11 cellular contexts compared by ENCODE assay signal in genomic region chr13:33441015-33441414, GRCh38.
DNase-seq lines count a peak whose midpoint lies in the region; ATAC-seq, FAIRE-seq and TF ChIP-seq lines count a peak whose summit lies in the region.
"Had no signal": no experiment of that assay in that cellular context is flagged by ENCODE, and none has a peak within 500 bp of the region (broad histone marks: within the 10 kb centered on the region; RNA-seq: fewer than 3 reads in every experiment).

No MANE protein-coding gene starts in this region.

- FAIRE-seq in HepG2 (lab: Jason Lieb, UNC), result peak; percentile 26

- intact Hi-C loops in HepG2 (cut with micrococcal nuclease; ENCODE audit: unreplicated experiment), result loop anchor here (1.0 to 10.0 kb wide), 2 partner anchors 176 to 212 kb away; no protein-coding TSS in a partner anchor
- intact Hi-C loops in right lobe of liver (cut with DNase I), result no loop called here

- H3K27ac ChIP-seq in HepG2 (ENCODE audit: extremely low read length, insufficient read depth, low read length), result no peak overlapping the region
- no peak overlapping the region for H3K27ac ChIP-seq in right lobe of liver

- ATAC-seq in HepG2 (peak; percentile 74), right lobe of liver (no peak), HG02763 (IDR thresholded peaks at IDR 0.05; ENCODE audit: unreplicated experiment) (no peak), GM21360 (IDR thresholded peaks at IDR 0.05; ENCODE audit: unreplicated experiment) (no peak)
- ATAC-seq: activated T-cell treated with anti-CD3 and anti-CD28 coated beads, Interleukin-2, amount 50 U/mL, for 72 hours; left cardiac atrium had no signal

- POLR2A ChIA-PET in HepG2 (lab: Yijun Ruan, JAX), result no interaction called here

- H4K20me1 ChIP-seq in HepG2 (ENCODE audit: insufficient read depth, low read length), result no peaks in the 10 kb centered on the region

- BruUV-seq in HepG2 (replicated peaks; lab: Mats Ljungman, UMichigan), result no TSS peak

- H3K4me2 ChIP-seq in HepG2 (ENCODE audit: low read depth, low read length), result no peak overlapping the region

- H3K4me1 ChIP-seq in HepG2 (ENCODE audit: insufficient read depth, low read length) (peaks cover 19% of the 10 kb centered on the region), right lobe of liver (no peaks in the 10 kb centered on the region)

- H3K36me3 ChIP-seq in HepG2 (replicated peaks in 1 of 2; ENCODE audit: control insufficient read depth in 1 of 2, insufficient read depth in 2 of 2, low read length in 2 of 2) (no peaks in the 10 kb centered on the region), right lobe of liver (no peaks in the 10 kb centered on the region), MG63 (no peaks in the 10 kb centered on the region)

- TF ChIP-seq EP300 in HepG2 (IDR thresholded peaks at IDR 0.05; ENCODE audit: low read depth in 2 of 2, low read length in 2 of 2), result no peak
- TF ChIP-seq EP300 in HepG2 (CRISPR knock-in tag; IDR thresholded peaks at IDR 0.05; ENCODE audit: borderline replicate concordance), result no peak

- no peaks in the 10 kb centered on the region for H3K79me2 ChIP-seq in HepG2 (ENCODE audit: insufficient read depth, low read length)

- no peak overlapping the region for H3K4me3 ChIP-seq in HepG2 (replicated peaks in 1 of 3; ENCODE audit: insufficient read depth in 1 of 3, low read depth in 2 of 3, low read length in 3 of 3)
- H3K4me3 ChIP-seq in right lobe of liver, result no peak overlapping the region
- H3K4me3 ChIP-seq in MG63, result no peak overlapping the region

- WGBS in HepG2 (ENCODE audit: low lambda C conversion rate), result 84% methylated on average over 1 of the region's 1 CpG
- 91% methylated on average over 1 of the region's 1 CpG for WGBS in right lobe of liver (ENCODE audit: insufficient coverage, low coverage, low lambda C conversion rate, missing lambda C conversion rate)

- no peak overlapping the region for H2AFZ ChIP-seq in HepG2 (ENCODE audit: low read length)

- H3K27me3 ChIP-seq in HepG2 (ENCODE audit: control insufficient read depth in 1 of 2, insufficient read depth in 2 of 2, low read length in 2 of 2), result no peaks in the 10 kb centered on the region
- H3K27me3 ChIP-seq in right lobe of liver, result no peaks in the 10 kb centered on the region
- H3K27me3 ChIP-seq in MG63, result no peaks in the 10 kb centered on the region

- CTCF ChIA-PET in HepG2 (lab: Yijun Ruan, JAX; ENCODE audit: low intra/inter-chr PET ratio, low total read pairs), result interaction anchor here (1.5 kb wide), 1 partner anchor 212 kb away, joined by 11 read pairs; no protein-coding TSS in a partner anchor

- no peak for TF ChIP-seq RAD21 in HepG2 (CRISPR knock-in tag; IDR thresholded peaks at IDR 0.05)

- DNase-seq in HepG2 (ENCODE audit: low spot score) (peak; percentile 35), right lobe of liver (no peak), SK-MEL-5 (ENCODE audit: low read depth, low spot score) (peak; percentile 57), hepatic stellate cell (ENCODE audit: low spot score) (peak; percentile 16), MG63 (no peak), foreskin melanocyte (no peak)
- DNase-seq: activated T-cell treated with anti-CD3 and anti-CD28 coated beads, Interleukin-2, amount 50 U/mL, for 72 hours; left cardiac atrium; NCI-H510A treated with DMSO at 0.1 percent for 48 hours had no signal

- in situ Hi-C loops in HepG2 (cut with HindIII; ENCODE audit: extremely low pct_ligation_motif_present, low pct_unique_long_range_greater_than_20kb) (no loop called here), SK-MEL-5 (cut with HindIII; ENCODE audit: low pct_unique_long_range_greater_than_20kb, low sequenced_read_pairs) (no loop called here)

- peak; percentile 62 for TF ChIP-seq CTCF in HepG2 (CRISPR knock-in tag; IDR thresholded peaks at IDR 0.05)
- TF ChIP-seq CTCF in right lobe of liver (IDR thresholded peaks at IDR 0.05), result peak in 1 of 4 donors; percentile 12

- H3K9ac ChIP-seq in HepG2 (ENCODE audit: insufficient read depth, low read depth, low read length), result no peak overlapping the region

- TF ChIP-seq POLR2A in HepG2 (IDR thresholded peaks at IDR 0.05; ENCODE audit: insufficient read depth in 1 of 2, low read depth in 2 of 2, low read length in 2 of 2) (no peak), right lobe of liver (IDR thresholded peaks at IDR 0.05) (no peak)

- H3K9me3 ChIP-seq in HepG2 (ENCODE audit: low read length) (no peaks in the 10 kb centered on the region), right lobe of liver (no peaks in the 10 kb centered on the region), MG63 (no peaks in the 10 kb centered on the region)

TF ChIP-seq in HepG2, 621 proteins besides CTCF, POLR2A, EP300 and RAD21:
- TF ChIP-seq SMC3 (IDR thresholded peaks at IDR 0.05; ENCODE audit: low read length) (peak; percentile 54; the same call in 1 of the 2 replicates), ESRRA (CRISPR knock-in tag; IDR thresholded peaks at IDR 0.05; ENCODE audit: low read depth) (no peak), CEBPG (CRISPR knock-in tag; IDR thresholded peaks at IDR 0.05) (0 out of 2 replicates have a peak, but pooled peaks have one; percentile 13), STAG1 (CRISPR knock-in tag; IDR thresholded peaks at IDR 0.05) (peak; percentile 71)

Comparison
In these comparisons a context has a peak if more than half of its experiments do, and no peak if none do; other contexts are left out.
1. DNase-seq: peak in HepG2 (single experiment), SK-MEL-5 (single experiment) and hepatic stellate cell (single experiment); none in right lobe of liver (0 of 3), MG63 (single experiment) and foreskin melanocyte (single experiment).